8 cellular contexts compared by ENCODE assay signal in the genomic region with DNA sequence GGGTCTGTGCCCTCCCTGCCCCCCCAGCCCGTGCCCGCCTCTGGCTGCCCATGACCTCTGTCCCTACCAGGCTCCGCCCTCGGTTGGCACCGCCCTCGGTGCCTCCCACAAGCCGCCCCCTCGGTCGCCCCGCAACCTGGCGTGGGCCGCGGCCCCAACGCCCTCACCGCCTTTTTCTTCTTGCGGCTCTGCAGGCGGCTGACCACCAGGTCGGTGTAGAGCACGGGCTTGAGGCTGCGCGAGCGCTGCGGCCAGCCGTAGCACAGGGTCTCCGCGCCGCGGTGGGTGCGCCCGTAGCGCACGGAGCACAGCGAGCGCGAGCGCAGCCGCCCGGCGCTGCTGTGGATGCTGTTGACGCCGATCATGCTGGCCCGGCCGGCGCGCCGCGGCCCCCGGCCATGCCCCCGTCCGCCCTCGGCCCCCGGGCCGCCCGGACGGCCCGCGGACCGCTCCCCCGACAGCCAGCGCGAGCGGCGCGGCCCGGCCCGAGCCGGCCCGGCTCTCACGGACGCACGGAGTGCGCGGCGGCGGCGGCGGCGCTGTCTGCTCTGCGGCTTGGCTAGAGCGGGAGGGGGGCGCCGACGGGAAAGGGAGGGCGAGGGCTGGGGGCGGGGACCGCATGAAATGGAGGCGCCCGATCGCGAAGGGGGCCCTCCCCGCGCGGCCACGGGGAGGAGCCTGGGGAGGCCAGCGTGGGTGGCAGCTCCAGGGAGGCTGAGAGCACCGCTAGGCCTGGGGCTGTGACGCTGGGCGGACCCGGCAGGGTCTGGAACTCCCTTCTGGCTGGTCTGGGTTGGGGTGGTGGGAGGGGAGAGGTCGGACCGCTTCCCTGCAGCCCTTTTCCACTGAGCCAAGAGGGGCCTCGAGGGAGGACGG. TPM values are rescaled to one million over a fixed set of nuclear protein-coding genes. Genes with fewer than 3 reads are reported as not detected.
DNase-seq lines count a peak whose midpoint lies in the region; ATAC-seq and TF ChIP-seq lines count a peak whose summit lies in the region.

No MANE protein-coding gene starts in this region.

- ATAC-seq in CD8-positive, alpha-beta T cell = peak; percentile 72
- ATAC-seq in heart right ventricle = peak in 5 of 8 donors; percentile 26 to 53 (median 34)
- no peak for ATAC-seq in GM21619 (IDR thresholded peaks at IDR 0.05; ENCODE audit: unreplicated experiment)
- no peak for ATAC-seq in HG03442 (IDR thresholded peaks at IDR 0.05; ENCODE audit: unreplicated experiment)

- no peaks in the 10 kb centered on the region for H3K36me3 ChIP-seq in CD8-positive, alpha-beta T cell (ENCODE audit: insufficient read depth, low read length)
- H3K36me3 ChIP-seq in OCI-LY1 (ENCODE audit: insufficient read depth, low read length) (no peaks in the 10 kb centered on the region), heart right ventricle (no peaks in the 10 kb centered on the region)

- no peaks in the 10 kb centered on the region for H4K20me1 ChIP-seq in OCI-LY1 (ENCODE audit: insufficient read depth, low read length)

- peaks cover 36% of the 10 kb centered on the region for H3K4me1 ChIP-seq in CD8-positive, alpha-beta T cell (ENCODE audit: insufficient read depth, low read length)
- no peaks in the 10 kb centered on the region for H3K4me1 ChIP-seq in OCI-LY1 (ENCODE audit: insufficient read depth, low read length, severe bottlenecking)
- peaks cover 0 to 24% (median 13%) of the 10 kb centered on the region in 9 donors for H3K4me1 ChIP-seq in heart right ventricle

- peaks cover 37% of the 10 kb centered on the region for H3K4me1 Mint-ChIP-seq in CD8-positive, alpha-beta T cell (ENCODE audit: low read depth)
- peaks cover 28% of the 10 kb centered on the region for H3K4me1 Mint-ChIP-seq in activated naive CD4-positive, alpha-beta T cell treated with anti-CD3 and anti-CD28 coated beads for 36 hours (ENCODE audit: low read depth)

- no peaks in the 10 kb centered on the region for H3K36me3 Mint-ChIP-seq in CD8-positive, alpha-beta T cell
- H3K36me3 Mint-ChIP-seq in activated naive CD4-positive, alpha-beta T cell treated with anti-CD3 and anti-CD28 coated beads for 36 hours (ENCODE audit: low read depth) = no peaks in the 10 kb centered on the region

- 2% methylated on average over 74 to 103 of the region's 103 CpGs for WGBS in heart right ventricle, 2 donors

- H3K4me3 Mint-ChIP-seq in CD8-positive, alpha-beta T cell = peak overlapping the region; percentile 83
- peak overlapping the region; percentile 74 for H3K4me3 Mint-ChIP-seq in activated naive CD4-positive, alpha-beta T cell treated with anti-CD3 and anti-CD28 coated beads for 36 hours

- POLR2A ChIA-PET in CD8-positive, alpha-beta T cell (lab: Charles Lee) = interaction anchor here (0.5 to 2.4 kb wide), 8 partner anchors 9 to 75 kb away, joined by 3 to 17 read pairs (median 5); partner anchors contain the start of genes C10orf95, CUEDC2 and FBXL15

- no peaks in the 10 kb centered on the region for H3K9me2 ChIP-seq in OCI-LY1 (ENCODE audit: low read depth, low read length)

- H3K9me3 ChIP-seq in CD8-positive, alpha-beta T cell (ENCODE audit: low read length) = no peaks in the 10 kb centered on the region
- no peaks in the 10 kb centered on the region for H3K9me3 ChIP-seq in OCI-LY1 (ENCODE audit: low read length)
- H3K9me3 ChIP-seq in heart right ventricle = no peaks in the 10 kb centered on the region

- peak overlapping the region; percentile 68 for H3K4me3 ChIP-seq in CD8-positive, alpha-beta T cell (ENCODE audit: low read depth, low read length)
- H3K4me3 ChIP-seq in OCI-LY1 (ENCODE audit: low read depth, low read length, poor library complexity, severe bottlenecking) (peak overlapping the region; percentile 47), heart right ventricle (peak overlapping the region in 9 of 10 donors; percentile 26 to 50 (median 41))

- H3K79me2 ChIP-seq in OCI-LY1 (ENCODE audit: insufficient read depth, low read length) = no peaks in the 10 kb centered on the region

- H3K4me2 ChIP-seq in OCI-LY1 (ENCODE audit: low read length) = peak overlapping the region; percentile 55

- H3K27me3 Mint-ChIP-seq in CD8-positive, alpha-beta T cell (ENCODE audit: low read depth) = peaks cover 17% of the 10 kb centered on the region
- H3K27me3 Mint-ChIP-seq in activated naive CD4-positive, alpha-beta T cell treated with anti-CD3 and anti-CD28 coated beads for 36 hours (ENCODE audit: low read depth) = no peaks in the 10 kb centered on the region

- intact Hi-C loops in CD8-positive, alpha-beta T cell (cut with DNase I, micrococcal nuclease) = loop anchor here in 1 of 2 experiments (1.0 kb wide), 2 partner anchors 10 to 12 kb away; no protein-coding TSS in a partner anchor
- intact Hi-C loops in activated naive CD4-positive, alpha-beta T cell treated with anti-CD3 and anti-CD28 coated beads for 36 hours (cut with micrococcal nuclease) = loop anchor here (1.0 kb wide), 2 partner anchors 12 to 14 kb away; partner anchors contain the start of gene NFKB2
- intact Hi-C loops in heart right ventricle (cut with DNase I) = no loop called here

- TF ChIP-seq CTCF in CD8-positive, alpha-beta T cell (IDR thresholded peaks at IDR 0.05) = no peak
- TF ChIP-seq CTCF in OCI-LY1 (IDR thresholded peaks at IDR 0.05; ENCODE audit: low read length) = no peak
- no peak for TF ChIP-seq CTCF in heart right ventricle (IDR thresholded peaks at IDR 0.05)

- H3K27me3 ChIP-seq in CD8-positive, alpha-beta T cell (ENCODE audit: insufficient read depth, low read length) = no peaks in the 10 kb centered on the region
- H3K27me3 ChIP-seq in OCI-LY1 (ENCODE audit: insufficient read depth, low read length) (no peaks in the 10 kb centered on the region), heart right ventricle (peaks cover 13 to 71% (median 65%) of the 10 kb centered on the region in 7 donors)

- CTCF ChIA-PET in CD8-positive, alpha-beta T cell (lab: Charles Lee) = interaction anchor here (0.6 to 4.9 kb wide), 5 partner anchors 9 to 177 kb away, joined by 4 to 38 read pairs (median 7); partner anchors contain the start of gene NFKB2
- CTCF ChIA-PET in activated naive CD4-positive, alpha-beta T cell treated with anti-CD3 and anti-CD28 coated beads for 36 hours (lab: Charles Lee) = interaction anchor here (0.7 to 2.0 kb wide), 8 partner anchors 10 to 177 kb away, joined by 3 to 23 read pairs (median 4); no protein-coding TSS in a partner anchor

- peak; percentile 49 to 83 (median 66) for DNase-seq in CD8-positive, alpha-beta T cell
- peak; percentile 85 for DNase-seq in activated naive CD4-positive, alpha-beta T cell treated with anti-CD3 and anti-CD28 coated beads for 36 hours
- DNase-seq in heart right ventricle (peak in 1 of 2 donors; percentile 38), putamen (ENCODE audit: low spot score) (peak; percentile 69), NAMALWA (ENCODE audit: low spot score) (no peak)

- H2AFZ ChIP-seq in OCI-LY1 (ENCODE audit: low read length) = no peak overlapping the region

- H3K27ac Mint-ChIP-seq in CD8-positive, alpha-beta T cell = peak overlapping the region; percentile 91
- H3K27ac Mint-ChIP-seq in activated naive CD4-positive, alpha-beta T cell treated with anti-CD3 and anti-CD28 coated beads for 36 hours = no peak overlapping the region

- H3F3A ChIP-seq in OCI-LY1 (ENCODE audit: insufficient read depth, low read length) = no peaks in the 10 kb centered on the region

- peak overlapping the region; percentile 43 for H3K27ac ChIP-seq in CD8-positive, alpha-beta T cell (ENCODE audit: low read depth, low read length)
- H3K27ac ChIP-seq in OCI-LY1 (ENCODE audit: low read depth, low read length, poor library complexity, severe bottlenecking) (no peak overlapping the region), heart right ventricle (no peak overlapping the region)

- no peaks in the 10 kb centered on the region for H3K9me3 Mint-ChIP-seq in CD8-positive, alpha-beta T cell
- no peaks in the 10 kb centered on the region for H3K9me3 Mint-ChIP-seq in activated naive CD4-positive, alpha-beta T cell treated with anti-CD3 and anti-CD28 coated beads for 36 hours

- H3K9ac ChIP-seq in OCI-LY1 (ENCODE audit: low read length) = no peak overlapping the region

RNA-seq across cellular contexts. Expression of gene PSD, which starts 9.6 kb away (rescaled TPM):
- total RNA-seq in CD8-positive, alpha-beta T cell = 10 to 100 TPM; 16.7 to 18.2 TPM
- total RNA-seq in activated naive CD4-positive, alpha-beta T cell treated with anti-CD3 and anti-CD28 coated beads for 36 hours = 1 to 10 TPM; 6.2 to 7.2 TPM
- 1 to 10 TPM in 4 of 10 donors, under 1 TPM in 5, not detected in 1; 0.19 to 1.5 (median 0.61) TPM for total RNA-seq in heart right ventricle
- under 1 TPM; 0.37 to 0.42 TPM for polyA plus RNA-seq in heart right ventricle

RNA-seq across cellular contexts. Expression of gene FBXL15, which starts 11.7 kb away (rescaled TPM):
- total RNA-seq in CD8-positive, alpha-beta T cell = 1 to 10 TPM; 7.0 to 7.9 TPM
- total RNA-seq in activated naive CD4-positive, alpha-beta T cell treated with anti-CD3 and anti-CD28 coated beads for 36 hours = 10 to 100 TPM in 1 of 2 experiments, 1 to 10 TPM in 1; 9.9 to 10.8 TPM
- total RNA-seq in heart right ventricle = 10 to 100 TPM in 5 of 10 donors, 1 to 10 TPM in 5; 6.7 to 10.5 (median 9.9) TPM
- polyA plus RNA-seq in heart right ventricle = 10 to 100 TPM; 10.4 to 19.2 TPM

RNA-seq across cellular contexts. Expression of gene NFKB2, which starts 13.5 kb away (rescaled TPM):
- 100 to 1,000 TPM; 369 to 398 TPM for total RNA-seq in CD8-positive, alpha-beta T cell
- 100 to 1,000 TPM; 328 to 345 TPM for total RNA-seq in activated naive CD4-positive, alpha-beta T cell treated with anti-CD3 and anti-CD28 coated beads for 36 hours
- 10 to 100 TPM in 9 of 10 donors, 1 to 10 TPM in 1; 9.9 to 40.0 (median 15.7) TPM for total RNA-seq in heart right ventricle
- 10 to 100 TPM; 19.7 to 19.8 TPM for polyA plus RNA-seq in heart right ventricle

RNA-seq across cellular contexts. Expression of gene CUEDC2, which starts 23.4 kb away (rescaled TPM):
- 10 to 100 TPM; 24.2 to 27.0 TPM for total RNA-seq in CD8-positive, alpha-beta T cell
- 10 to 100 TPM; 63.3 to 64.4 TPM for total RNA-seq in activated naive CD4-positive, alpha-beta T cell treated with anti-CD3 and anti-CD28 coated beads for 36 hours
- total RNA-seq in heart right ventricle = 10 to 100 TPM; 65.7 to 84.3 (median 79.1) TPM
- polyA plus RNA-seq in heart right ventricle = 10 to 100 TPM; 60.0 to 81.7 TPM

RNA-seq across cellular contexts. Expression of gene C10orf95, which starts 42.4 kb away (rescaled TPM):
- under 1 TPM; 0.31 to 0.35 TPM for total RNA-seq in CD8-positive, alpha-beta T cell
- total RNA-seq in activated naive CD4-positive, alpha-beta T cell treated with anti-CD3 and anti-CD28 coated beads for 36 hours = under 1 TPM; 0.14 to 0.15 TPM
- total RNA-seq in heart right ventricle = not detected
- not detected for polyA plus RNA-seq in heart right ventricle

Comparison
In these comparisons a context has a peak if more than half of its experiments do, and no peak if none do; other contexts are left out.
1. ATAC-seq: peak in CD8-positive, alpha-beta T cell (single experiment) and heart right ventricle (5 of 8); none in GM21619 (single experiment) and HG03442 (single experiment).
2. RNA of gene NFKB2, which starts 13.5 kb away (total RNA-seq): 369 to 398 TPM in CD8-positive, alpha-beta T cell and 328 to 345 TPM in activated naive CD4-positive, alpha-beta T cell treated with anti-CD3 and anti-CD28 coated beads for 36 hours; 9.9 to 40.0 TPM in heart right ventricle; every median in the first group is over 4 times any median in the second.
3. Peak in every context shown above with its lines, with median percentiles within 50 percentile points of each other: H3K4me3 ChIP-seq.